ENCODE assay signal across 15 cellular contexts in the genomic region with DNA sequence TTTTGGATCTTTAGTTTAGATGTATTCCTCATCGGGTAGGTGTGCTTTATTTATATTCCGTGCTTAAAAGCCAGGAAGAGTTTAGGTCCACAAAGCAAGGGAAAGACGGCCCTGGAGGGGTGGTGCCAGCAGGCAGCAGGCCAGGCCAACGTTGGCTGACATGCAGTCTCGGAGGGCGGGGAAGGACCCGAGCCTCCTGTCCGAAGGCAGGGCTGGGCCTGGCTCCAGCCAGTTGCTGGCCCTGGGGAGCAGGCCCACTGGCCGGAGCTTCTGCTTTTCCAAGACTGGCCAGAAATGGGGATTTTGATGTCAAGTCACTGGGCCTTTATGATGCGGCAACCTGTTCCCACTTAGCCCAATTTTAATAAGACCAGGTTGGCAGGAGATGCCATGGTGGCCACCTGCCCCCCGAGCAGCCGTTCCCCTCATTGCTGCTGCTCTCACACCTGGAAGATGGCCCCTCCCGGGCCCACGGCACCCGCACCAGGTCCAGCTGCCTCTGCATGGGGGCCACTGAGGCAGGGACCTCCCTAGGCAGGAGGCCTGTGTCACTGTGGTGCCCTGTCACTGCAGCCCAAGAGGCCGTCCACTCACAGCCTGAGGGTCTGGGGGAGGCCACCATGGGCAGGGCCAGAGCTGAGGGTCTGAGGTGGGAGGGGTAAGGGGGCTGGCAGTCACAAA. TPM values are rescaled to one million over a fixed set of nuclear protein-coding genes. Genes with fewer than 3 reads are reported as not detected.
A peak's percentile ranks its signal among the peaks of the same experiment; 100 is the strongest.
DNase-seq lines count a peak whose midpoint lies in the region; ATAC-seq and TF ChIP-seq lines count a peak whose summit lies in the region.
"Had no signal": no experiment of that assay in that cellular context is flagged by ENCODE, and none has a peak within 500 bp of the region (broad histone marks: within the 10 kb centered on the region; RNA-seq: fewer than 3 reads in every experiment).

No MANE protein-coding gene starts in this region.

- peaks cover 6 to 27% of the 10 kb centered on the region in 2 donors for H3K4me1 ChIP-seq in naive thymus-derived CD4-positive, alpha-beta T cell (ENCODE audit: control insufficient read depth in 2 of 2, insufficient read depth in 2 of 2, low read length in 2 of 2)
- H3K4me1 ChIP-seq in OCI-LY7 (ENCODE audit: insufficient read depth, low read length, poor library complexity, severe bottlenecking) = peaks cover 55% of the 10 kb centered on the region
- H3K4me1 ChIP-seq: foreskin keratinocyte had no signal

- intact Hi-C loops in Right ventricle myocardium inferior (cut with DNase I) = no loop called here
- intact Hi-C loops in natural killer cell (cut with micrococcal nuclease) = no loop called here
- intact Hi-C loops in naive thymus-derived CD4-positive, alpha-beta T cell (cut with micrococcal nuclease) = no loop called here
- intact Hi-C loops in OCI-LY7 (cut with micrococcal nuclease; ENCODE audit: unreplicated experiment) = no loop called here

- peak overlapping the region; percentile 53; the same call in 1 of the 2 replicates for H3K27ac Mint-ChIP-seq in WTC11
- H3K27ac Mint-ChIP-seq in natural killer cell = peak overlapping the region; percentile 91 to 97
- H3K27ac Mint-ChIP-seq in naive thymus-derived CD4-positive, alpha-beta T cell = peak overlapping the region in 2 of 9 donors; percentile 5 to 50
- H3K27ac Mint-ChIP-seq in activated CD8-positive, alpha-beta T cell treated with anti-CD3 and anti-CD28 coated beads, Interleukin-2, amount 10 ng/mL, durations not matched to agents 7 days and 5 days = no peak overlapping the region

- H3K9me2 ChIP-seq in OCI-LY7 (ENCODE audit: insufficient read depth, low read length) = no peaks in the 10 kb centered on the region

- peaks cover 0 to 20% (median 0%) of the 10 kb centered on the region in 3 experiments for H3K36me3 ChIP-seq in naive thymus-derived CD4-positive, alpha-beta T cell (ENCODE audit: control insufficient read depth in 2 of 3, insufficient read depth in 3 of 3, low read length in 3 of 3)
- peaks cover 63% of the 10 kb centered on the region for H3K36me3 ChIP-seq in OCI-LY7 (ENCODE audit: insufficient read depth, low read length)
- H3K36me3 ChIP-seq: colonic mucosa had no signal

- POLR2A ChIA-PET in WTC11 (lab: Charles Lee) (no interaction called here), OCI-LY7 (lab: Charles Lee) (no interaction called here)
- POLR2A ChIA-PET in naive thymus-derived CD4-positive, alpha-beta T cell (lab: Charles Lee) = interaction anchor here (0.5 kb wide), 1 partner anchor 40 kb away, joined by 3 read pairs; no protein-coding TSS in a partner anchor
- POLR2A ChIA-PET in activated CD8-positive, alpha-beta T cell treated with anti-CD3 and anti-CD28 coated beads, Interleukin-2, amount 10 ng/mL, durations not matched to agents 7 days and 5 days (lab: Charles Lee) = no interaction called here

- H2AFZ ChIP-seq in OCI-LY7 (ENCODE audit: low read length) = no peak overlapping the region

- no peaks in the 10 kb centered on the region for H3K9me3 ChIP-seq in naive thymus-derived CD4-positive, alpha-beta T cell (ENCODE audit: control insufficient read depth in 2 of 3, low read length in 3 of 3)
- H3K9me3 ChIP-seq in OCI-LY7 (ENCODE audit: low read length) = no peaks in the 10 kb centered on the region
- H3K9me3 ChIP-seq: colonic mucosa had no signal

- H3K27me3 Mint-ChIP-seq in WTC11 (ENCODE audit: low read depth) = no peaks in the 10 kb centered on the region
- H3K27me3 Mint-ChIP-seq in natural killer cell (ENCODE audit: low read depth in 2 of 2) = no peaks in the 10 kb centered on the region
- no peaks in the 10 kb centered on the region for H3K27me3 Mint-ChIP-seq in naive thymus-derived CD4-positive, alpha-beta T cell
- H3K27me3 Mint-ChIP-seq in activated CD8-positive, alpha-beta T cell treated with anti-CD3 and anti-CD28 coated beads, Interleukin-2, amount 10 ng/mL, durations not matched to agents 7 days and 5 days (ENCODE audit: low read depth) = no peaks in the 10 kb centered on the region

- H3K4me1 Mint-ChIP-seq in WTC11 (peaks cover 32% of the 10 kb centered on the region), natural killer cell (peaks cover 82 to 92% of the 10 kb centered on the region in 2 donors)
- H3K4me1 Mint-ChIP-seq in naive thymus-derived CD4-positive, alpha-beta T cell = peaks cover 19 to 51% (median 27%) of the 10 kb centered on the region in 7 donors
- H3K4me1 Mint-ChIP-seq in activated CD8-positive, alpha-beta T cell treated with anti-CD3 and anti-CD28 coated beads, Interleukin-2, amount 10 ng/mL, durations not matched to agents 7 days and 5 days (ENCODE audit: low read depth) = peaks cover 17% of the 10 kb centered on the region

- no peak overlapping the region for H3K4me3 ChIP-seq in naive thymus-derived CD4-positive, alpha-beta T cell (ENCODE audit: low read length)
- no peak overlapping the region for H3K4me3 ChIP-seq in OCI-LY7 (ENCODE audit: low read depth, low read length, poor library complexity, severe bottlenecking)
- H3K4me3 ChIP-seq: colonic mucosa had no signal

- ATAC-seq in WTC11 (no peak), Right ventricle myocardium inferior (peak; percentile 82), natural killer cell (no peak)
- ATAC-seq in naive thymus-derived CD4-positive, alpha-beta T cell = no peak
- ATAC-seq in activated CD8-positive, alpha-beta T cell treated with anti-CD3 and anti-CD28 coated beads, Interleukin-2, amount 10 ng/mL, durations not matched to agents 7 days and 5 days = no peak

- H3K4me3 Mint-ChIP-seq in WTC11 (no peak overlapping the region), natural killer cell (peak overlapping the region; percentile 75)
- H3K4me3 Mint-ChIP-seq in naive thymus-derived CD4-positive, alpha-beta T cell = no peak overlapping the region
- no peak overlapping the region for H3K4me3 Mint-ChIP-seq in activated CD8-positive, alpha-beta T cell treated with anti-CD3 and anti-CD28 coated beads, Interleukin-2, amount 10 ng/mL, durations not matched to agents 7 days and 5 days

- CTCF ChIA-PET in WTC11 (lab: Charles Lee) = no interaction called here
- CTCF ChIA-PET in naive thymus-derived CD4-positive, alpha-beta T cell (lab: Charles Lee) = no interaction called here
- CTCF ChIA-PET in OCI-LY7 (lab: Charles Lee; ENCODE audit: unreplicated experiment) = no interaction called here
- CTCF ChIA-PET in activated CD8-positive, alpha-beta T cell treated with anti-CD3 and anti-CD28 coated beads, Interleukin-2, amount 10 ng/mL, durations not matched to agents 7 days and 5 days (lab: Charles Lee) = no interaction called here

- H3K4me2 ChIP-seq in OCI-LY7 (ENCODE audit: low read length) = no peak overlapping the region

- H3K27me3 ChIP-seq in naive thymus-derived CD4-positive, alpha-beta T cell (ENCODE audit: control insufficient read depth in 2 of 2, insufficient read depth in 2 of 2, low read length in 2 of 2) = no peaks in the 10 kb centered on the region
- H3K27me3 ChIP-seq: colonic mucosa, foreskin keratinocyte had no signal

- H3K79me2 ChIP-seq in OCI-LY7 (ENCODE audit: insufficient read depth, low read depth, low read length) = peaks cover 39% of the 10 kb centered on the region

- BruUV-seq in OCI-LY7 (replicated peaks; lab: Mats Ljungman, UMichigan) = no TSS peak

- 0 out of 2 replicates have a peak, but pooled peaks cover 5% of the 10 kb centered on the region for H4K20me1 ChIP-seq in OCI-LY7 (ENCODE audit: insufficient read depth, low read length)

- DNase-seq in WTC11 (ENCODE audit: low spot score) (no peak), Right ventricle myocardium inferior (ENCODE audit: missing footprints) (peak; percentile 89), natural killer cell (no peak), ureter (ENCODE audit: low spot score) (peak; percentile 76), GM19240 (ENCODE audit: insufficient read length, low spot score) (no peak), OCI-LY7 (ENCODE audit: low spot score) (no peak)
- no peak for DNase-seq in naive thymus-derived CD4-positive, alpha-beta T cell
- no peak for DNase-seq in activated CD8-positive, alpha-beta T cell treated with anti-CD3 and anti-CD28 coated beads, Interleukin-2, amount 10 ng/mL, durations not matched to agents 7 days and 5 days
- DNase-seq: activated CD4-positive, alpha-beta T cell treated with anti-CD3 and anti-CD28 coated beads for 4 hours; colonic mucosa; foreskin keratinocyte; NCI-H1417 had no signal

- TF ChIP-seq CTCF in WTC11 (IDR thresholded peaks at IDR 0.05) (no peak), natural killer cell (IDR thresholded peaks at IDR 0.05) (no peak), OCI-LY7 (conservative IDR thresholded peaks at IDR 0.05; ENCODE audit: low read length) (no peak)

- H3K27ac ChIP-seq in naive thymus-derived CD4-positive, alpha-beta T cell (ENCODE audit: low read depth, low read length) = no peak overlapping the region
- no peak overlapping the region for H3K27ac ChIP-seq in OCI-LY7 (ENCODE audit: low read depth, low read length, poor library complexity, severe bottlenecking)
- H3K27ac ChIP-seq: colonic mucosa, foreskin keratinocyte had no signal

- H3K9me3 Mint-ChIP-seq in WTC11 (no peaks in the 10 kb centered on the region), natural killer cell (no peaks in the 10 kb centered on the region)
- H3K9me3 Mint-ChIP-seq in naive thymus-derived CD4-positive, alpha-beta T cell = no peaks in the 10 kb centered on the region
- no peaks in the 10 kb centered on the region for H3K9me3 Mint-ChIP-seq in activated CD8-positive, alpha-beta T cell treated with anti-CD3 and anti-CD28 coated beads, Interleukin-2, amount 10 ng/mL, durations not matched to agents 7 days and 5 days (ENCODE audit: insufficient read depth)

- H3K36me3 Mint-ChIP-seq in WTC11 (peaks cover 24% of the 10 kb centered on the region), natural killer cell (no peaks in the 10 kb centered on the region)
- H3K36me3 Mint-ChIP-seq in naive thymus-derived CD4-positive, alpha-beta T cell = peaks cover 0 to 16% (median 0%) of the 10 kb centered on the region in 5 donors
- peaks cover 6% of the 10 kb centered on the region for H3K36me3 Mint-ChIP-seq in activated CD8-positive, alpha-beta T cell treated with anti-CD3 and anti-CD28 coated beads, Interleukin-2, amount 10 ng/mL, durations not matched to agents 7 days and 5 days (ENCODE audit: low read depth)

RNA-seq across cellular contexts. Expression of a gene that starts 23.2 kb away (rescaled TPM):
- total RNA-seq in WTC11 (2021) (206 to 215 TPM (median 210 TPM) in 3 replicates), Right ventricle myocardium inferior (13.4 TPM), natural killer cell (100 to 1,000 TPM; 196 to 302 (median 252) TPM), ureter (48.0 TPM), OCI-LY7 (2022) (57.3 and 63.6 TPM in 2 replicates)
- 10 to 100 TPM; 29.4 to 89.4 (median 49.7) TPM for total RNA-seq in naive thymus-derived CD4-positive, alpha-beta T cell
- 10 to 100 TPM in 1 of 2 donors, 1 to 10 TPM in 1; 9.9 to 23.5 TPM for polyA plus RNA-seq in naive thymus-derived CD4-positive, alpha-beta T cell
- 47.7 and 69.1 TPM in 2 replicates for total RNA-seq in OCI-LY7 (2014; rRNA removed; shearing (Covaris generic))
- total RNA-seq in activated CD8-positive, alpha-beta T cell treated with anti-CD3 and anti-CD28 coated beads, Interleukin-2, amount 10 ng/mL, durations not matched to agents 7 days and 5 days = 10 to 100 TPM; 60.8 to 68.3 TPM

RNA-seq across cellular contexts. Expression of a gene that starts 55.3 kb away (rescaled TPM):
- total RNA-seq in WTC11 (2021) (0.53 to 0.74 TPM (median 0.64 TPM) in 3 replicates), Right ventricle myocardium inferior (not detected), natural killer cell (not detected), ureter (0.57 TPM), OCI-LY7 (2022) (not detected in 2 replicates)
- under 1 TPM in 1 of 5 experiments, not detected in 4; 0.07 TPM for total RNA-seq in naive thymus-derived CD4-positive, alpha-beta T cell
- polyA plus RNA-seq in naive thymus-derived CD4-positive, alpha-beta T cell = not detected
- 0.05 TPM in 1 of 2 replicates, not detected in the other for total RNA-seq in OCI-LY7 (2014; rRNA removed; shearing (Covaris generic))
- not detected for total RNA-seq in activated CD8-positive, alpha-beta T cell treated with anti-CD3 and anti-CD28 coated beads, Interleukin-2, amount 10 ng/mL, durations not matched to agents 7 days and 5 days
- total RNA-seq: colonic mucosa, foreskin keratinocyte, H4, renal cortical epithelial cell, temporal lobe had no signal
- polyA plus RNA-seq: foreskin keratinocyte had no signal

Comparison
In these comparisons a context has a peak if more than half of its experiments do, and no peak if none do; other contexts are left out.
1. DNase-seq: peak in Right ventricle myocardium inferior (single experiment) and ureter (single experiment); none in WTC11 (single experiment), natural killer cell (single experiment), naive thymus-derived CD4-positive, alpha-beta T cell (0 of 9), GM19240 (single experiment), OCI-LY7 (single experiment) and activated CD8-positive, alpha-beta T cell treated with anti-CD3 and anti-CD28 coated beads, Interleukin-2, amount 10 ng/mL, durations not matched to agents 7 days and 5 days (single experiment).